1 cellular context compared by ENCODE assay signal in genomic region chr17:47956818-47957590, GRCh38.
TF ChIP-seq lines count a peak whose summit lies in the region.

No MANE protein-coding gene starts in this region.

TF ChIP-seq in HCT116, 20 proteins besides CTCF, POLR2A, EP300 and RAD21 (continued from another document):
- TF ChIP-seq ZBTB33 (IDR thresholded peaks at IDR 0.05; ENCODE audit: extremely low read depth, insufficient replicate concordance, low read length) (no peak), ZFX (IDR thresholded peaks at IDR 0.05) (no peak)
TF ChIP-seq in HCT116: peak in this region for 0.
